In the genomic region with DNA sequence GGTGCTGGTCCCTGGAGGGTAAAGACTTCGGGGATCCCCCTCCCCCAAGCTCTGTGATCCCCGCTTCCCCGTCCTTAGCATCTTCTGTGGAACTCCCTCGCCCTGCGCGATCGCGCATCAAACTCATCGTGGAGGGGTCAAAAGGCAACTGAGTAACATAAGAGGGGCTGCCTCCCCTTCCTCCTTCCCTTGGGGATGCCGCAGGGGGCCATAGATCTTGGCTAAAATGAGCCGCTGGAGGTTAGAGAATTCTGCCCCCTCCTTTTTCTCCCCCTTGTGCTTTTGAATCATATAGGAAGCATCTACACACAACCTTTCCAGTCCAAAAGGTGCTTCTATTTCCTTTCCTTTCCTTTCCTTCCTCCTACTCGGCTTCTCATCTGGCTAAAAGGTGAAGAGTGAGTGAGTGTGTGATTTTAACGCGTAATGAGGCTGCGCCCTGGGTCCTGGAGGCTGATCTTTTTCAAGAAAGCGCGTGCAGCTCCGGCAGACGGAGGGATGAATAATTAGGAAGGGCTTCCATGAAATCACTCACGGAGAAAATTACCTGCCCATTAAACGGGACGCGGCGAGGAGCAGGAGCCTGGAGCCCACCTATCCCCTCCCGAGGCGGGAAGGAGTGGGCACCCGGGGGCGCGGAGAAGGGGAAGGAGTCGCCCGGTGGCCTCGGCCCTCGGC, we compare ENCODE assay signal across 8 cellular contexts. TPM values are rescaled to one million over a fixed set of nuclear protein-coding genes. Genes with fewer than 3 reads are reported as not detected.
DNase-seq lines count a peak whose midpoint lies in the region; ATAC-seq lines count a peak whose summit lies in the region.

No MANE protein-coding gene starts in this region.

- H3K27me3 ChIP-seq in duodenal mucosa (ENCODE audit: control insufficient read depth in 1 of 2, insufficient read depth in 2 of 2, low read length in 2 of 2) (peaks cover 22 to 37% of the 10 kb centered on the region in 2 donors), mesenchymal stem cell (ENCODE audit: control insufficient read depth in 1 of 2, insufficient read depth in 1 of 2, low read length in 2 of 2) (peaks cover 4 to 47% of the 10 kb centered on the region in 2 experiments)

- no peak overlapping the region for H3K4ac ChIP-seq in mesenchymal stem cell (ENCODE audit: low read depth in 1 of 2, low read length in 2 of 2)

- H3K27me3 Mint-ChIP-seq in stimulated activated naive CD8-positive, alpha-beta T cell treated with anti-CD3 and anti-CD28 coated beads, Interleukin-15, amount 100 ng/mL, for 72 hours = peaks cover 50% of the 10 kb centered on the region

- no peak overlapping the region for H2BK15ac ChIP-seq in mesenchymal stem cell (ENCODE audit: low read depth, poor library complexity, severe bottlenecking)

- H3K4me3 ChIP-seq in duodenal mucosa (ENCODE audit: low read depth in 1 of 2, low read length in 2 of 2) (peak overlapping the region; percentile 50 to 55), mesenchymal stem cell (ENCODE audit: insufficient read depth in 1 of 2, low read depth in 1 of 2, low read length in 2 of 2) (peak overlapping the region; percentile 67 to 75)

- H2AK5ac ChIP-seq in mesenchymal stem cell (ENCODE audit: low read length, severe bottlenecking) = no peak overlapping the region

- no peak overlapping the region for H2BK5ac ChIP-seq in mesenchymal stem cell (ENCODE audit: low read depth, low read length, poor library complexity, severe bottlenecking)

- no peak overlapping the region for H4K91ac ChIP-seq in mesenchymal stem cell (ENCODE audit: low read length)

- no peak overlapping the region for H4K8ac ChIP-seq in mesenchymal stem cell (ENCODE audit: low read length)

- 1% methylated on average over 28 of the region's 33 CpGs for WGBS in mesenchymal stem cell

- no peak for ATAC-seq in stimulated activated naive CD8-positive, alpha-beta T cell treated with anti-CD3 and anti-CD28 coated beads, Interleukin-15, amount 100 ng/mL, for 72 hours
- ATAC-seq in GM21786 (IDR thresholded peaks at IDR 0.05; ENCODE audit: unreplicated experiment) (no peak), HG03520 (IDR thresholded peaks at IDR 0.05; ENCODE audit: unreplicated experiment) (no peak)

- peaks cover 6 to 7% of the 10 kb centered on the region in 2 donors for H3K9me3 Mint-ChIP-seq in stimulated activated naive CD8-positive, alpha-beta T cell treated with anti-CD3 and anti-CD28 coated beads, Interleukin-15, amount 100 ng/mL, for 72 hours

- no peak overlapping the region for H3K14ac ChIP-seq in mesenchymal stem cell (ENCODE audit: low read length in 2 of 2)

- H3K4me2 ChIP-seq in mesenchymal stem cell (ENCODE audit: low read length, poor library complexity, severe bottlenecking) = peak overlapping the region; percentile 90

- H3K4me1 Mint-ChIP-seq in stimulated activated naive CD8-positive, alpha-beta T cell treated with anti-CD3 and anti-CD28 coated beads, Interleukin-15, amount 100 ng/mL, for 72 hours = peaks cover 9% of the 10 kb centered on the region

- no peaks in the 10 kb centered on the region for H3K36me3 ChIP-seq in duodenal mucosa (ENCODE audit: control insufficient read depth in 1 of 2, insufficient read depth in 2 of 2, low read length in 2 of 2)
- no peaks in the 10 kb centered on the region for H3K36me3 ChIP-seq in mesenchymal stem cell (ENCODE audit: control insufficient read depth in 1 of 2, insufficient read depth in 2 of 2, low read depth in 1 of 2, low read length in 2 of 2)

- H3K4me1 ChIP-seq in duodenal mucosa (ENCODE audit: control insufficient read depth in 1 of 2, insufficient read depth in 2 of 2, low read length in 2 of 2) (peaks cover 4 to 9% of the 10 kb centered on the region in 2 donors), mesenchymal stem cell (ENCODE audit: control insufficient read depth, insufficient read depth, low read depth, low read length) (peaks cover 3% of the 10 kb centered on the region)

- H2BK120ac ChIP-seq in mesenchymal stem cell (ENCODE audit: low read depth, low read length) = no peak overlapping the region

- H3K79me1 ChIP-seq in mesenchymal stem cell (replicated peaks; ENCODE audit: low read length, poor library complexity, severe bottlenecking) = no peaks in the 10 kb centered on the region

- H3K18ac ChIP-seq in mesenchymal stem cell (ENCODE audit: low read depth in 1 of 2, low read length in 2 of 2) = no peak overlapping the region

- DNase-seq in AG20443 (ENCODE audit: low spot score) = peak; percentile 15
- DNase-seq in NCI-H2107 treated with DMSO at 0.1 percent for 48 hours (lab: John Stamatoyannopoulos, UW; ENCODE audit: unreplicated experiment) = peak; percentile 34
- peak; percentile 36 for DNase-seq in mesenchymal stem cell
- no peak for DNase-seq in NCI-H2029 treated with DMSO at 0.1 percent for 48 hours (lab: John Stamatoyannopoulos, UW)
- no peak for DNase-seq in stimulated activated naive CD8-positive, alpha-beta T cell treated with anti-CD3 and anti-CD28 coated beads, Interleukin-15, amount 100 ng/mL, for 72 hours

- H3K27ac Mint-ChIP-seq in stimulated activated naive CD8-positive, alpha-beta T cell treated with anti-CD3 and anti-CD28 coated beads, Interleukin-15, amount 100 ng/mL, for 72 hours = no peak overlapping the region

- H3K23ac ChIP-seq in mesenchymal stem cell (ENCODE audit: low read length in 2 of 2) = peak overlapping the region in 1 of 2 experiments; percentile 96

- H3K9ac ChIP-seq in duodenal mucosa (ENCODE audit: low read depth in 1 of 2, low read length in 2 of 2) = no peak overlapping the region
- peak overlapping the region; percentile 35 for H3K9ac ChIP-seq in mesenchymal stem cell (ENCODE audit: low read length)

- H3K4me3 Mint-ChIP-seq in stimulated activated naive CD8-positive, alpha-beta T cell treated with anti-CD3 and anti-CD28 coated beads, Interleukin-15, amount 100 ng/mL, for 72 hours = no peak overlapping the region

- peak overlapping the region; percentile 47 for H2AFZ ChIP-seq in mesenchymal stem cell (ENCODE audit: low read depth, low read length)

- no peak overlapping the region for H2BK12ac ChIP-seq in mesenchymal stem cell (ENCODE audit: low read length in 2 of 2)

- H3K9me3 ChIP-seq in duodenal mucosa (ENCODE audit: control insufficient read depth in 1 of 2, low read length in 2 of 2) (no peaks in the 10 kb centered on the region), mesenchymal stem cell (ENCODE audit: control insufficient read depth, low read length) (no peaks in the 10 kb centered on the region)

- H3K27ac ChIP-seq in duodenal mucosa (ENCODE audit: low read depth, low read length) (no peak overlapping the region), mesenchymal stem cell (ENCODE audit: low read length, poor library complexity, severe bottlenecking) (no peak overlapping the region)

RNA-seq across cellular contexts. Expression of gene ROBO2, which starts 0.8 kb away (rescaled TPM):
- polyA plus RNA-seq in mesenchymal stem cell (2013, experiment 1 of 2) = 2.0 TPM
- polyA plus RNA-seq in mesenchymal stem cell (2013, experiment 2 of 2) = 2.0 TPM

Comparison
In these comparisons a context has a peak if more than half of its experiments do, and no peak if none do; other contexts are left out.
1. DNase-seq: peak in AG20443 (single experiment), NCI-H2107 treated with DMSO at 0.1 percent for 48 hours (single experiment) and mesenchymal stem cell (single experiment); none in NCI-H2029 treated with DMSO at 0.1 percent for 48 hours (single experiment) and stimulated activated naive CD8-positive, alpha-beta T cell treated with anti-CD3 and anti-CD28 coated beads, Interleukin-15, amount 100 ng/mL, for 72 hours (0 of 2).